ENCODE assay signal across 26 cellular contexts in the genomic region with DNA sequence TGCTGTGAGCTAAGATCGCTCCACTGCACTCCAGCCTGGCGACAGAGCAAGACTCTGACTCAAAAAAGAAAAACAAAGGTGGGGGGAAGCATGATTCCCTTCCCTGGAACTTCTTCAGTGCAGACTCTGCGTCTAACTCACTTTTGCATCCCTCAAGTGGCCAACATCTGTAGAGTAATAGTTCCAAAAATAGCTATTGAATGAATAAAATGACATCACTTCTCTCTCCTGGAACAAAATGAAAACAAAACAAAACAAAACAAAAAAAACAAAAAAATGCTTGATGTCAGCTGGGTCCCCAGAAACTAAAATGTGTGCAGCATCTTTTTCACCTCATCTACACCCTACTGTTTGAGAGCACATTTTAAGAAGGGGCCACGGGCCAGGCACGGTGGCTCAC.
"Had no signal": no experiment of that assay in that cellular context is flagged by ENCODE, and none has a peak within 500 bp of the region (broad histone marks: within the 10 kb centered on the region; RNA-seq: fewer than 3 reads in every experiment).

No MANE protein-coding gene starts in this region.

- H2AFZ ChIP-seq: neural progenitor cell, parathyroid adenoma had no signal

- H3K9ac ChIP-seq: neural progenitor cell, parathyroid adenoma had no signal

- H3K27me3 ChIP-seq: neural progenitor cell, neutrophil, stomach, testis, thyroid gland, transverse colon, upper lobe of left lung, vagina had no signal

- H3K4me3 ChIP-seq: left ventricle myocardium inferior, lung, neural progenitor cell, psoas muscle, skin epidermis, stomach, testis, thyroid gland, transverse colon, upper lobe of left lung, vagina had no signal

- H3K27ac ChIP-seq: left ventricle myocardium inferior, neural progenitor cell, neutrophil, parathyroid adenoma, psoas muscle, skin epidermis, stomach, testis, thyroid gland, transverse colon, upper lobe of left lung, vagina had no signal

- H3K9me3 ChIP-seq: neutrophil, psoas muscle, stomach, testis, thyroid gland, transverse colon, upper lobe of left lung, vagina had no signal

- H3K79me2 ChIP-seq: parathyroid adenoma had no signal

- ATAC-seq: natural killer cell; psoas muscle; sciatic nerve; stimulated activated naive B cell treated with anti-CD40 and anti-IgM and Interleukin-4, amounts not matched to agents 10 μg/mL and 1 μg/mL and 100 μg/mL, for 72 hours; stimulated activated naive CD8-positive, alpha-beta T cell treated with anti-CD3 and anti-CD28 coated beads, Interleukin-15, Interleukin-2, amounts not matched to agents 100 U/mL and 50 U/mL, for 24 hours had no signal

- H3K36me3 ChIP-seq: left ventricle myocardium inferior, neural progenitor cell, neutrophil, stomach, thyroid gland, transverse colon, upper lobe of left lung, vagina had no signal

- H3K4me2 ChIP-seq: neural progenitor cell had no signal

- DNase-seq: islet precursor cell; left ventricle myocardium inferior; mesendoderm; naive B cell; natural killer cell; nephron progenitor cell; occipital lobe; psoas muscle; stimulated activated CD4-positive, alpha-beta T cell treated with anti-CD3 and anti-CD28 coated beads, Interleukin-12 subunit alpha, Interleukin-12 subunit beta, amount 100 ng/mL, for 4 hours; stimulated activated CD4-positive, alpha-beta T cell treated with anti-CD3 and anti-CD28 coated beads, Interleukin-15, amount 100 ng/mL, for 24 hours; stimulated activated CD4-positive, alpha-beta T cell treated with anti-CD3 and anti-CD28 coated beads, Interleukin-2, amount 100 ng/mL, for 24 hours; stimulated activated CD4-positive, alpha-beta T cell treated with anti-CD3 and anti-CD28 coated beads, Interleukin-4, amount 100 ng/mL, for 1 hour; stimulated activated naive B cell treated with anti-CD40 and anti-IgM and Interleukin-4, amounts not matched to agents 10 μg/mL and 1 μg/mL and 100 μg/mL, for 72 hours; stimulated activated naive CD8-positive, alpha-beta T cell treated with anti-CD3 and anti-CD28 coated beads, Interleukin-15, Interleukin-2, amounts not matched to agents 100 U/mL and 50 U/mL, for 24 hours; stomach; testis; thyroid gland; transverse colon had no signal

- H3K4me1 ChIP-seq: left ventricle myocardium inferior, neural progenitor cell, parathyroid adenoma, psoas muscle, stomach, testis, transverse colon, upper lobe of left lung, vagina had no signal
